ENCODE assay signal across 10 cellular contexts in genomic region chr6:116280960-116281316, GRCh38. TPM values are rescaled to one million over a fixed set of nuclear protein-coding genes. Genes with fewer than 3 reads are reported as not detected.
DNase-seq lines count a peak whose midpoint lies in the region; ATAC-seq and TF ChIP-seq lines count a peak whose summit lies in the region.
"Had no signal": no experiment of that assay in that cellular context is flagged by ENCODE, and none has a peak within 500 bp of the region (broad histone marks: within the 10 kb centered on the region; RNA-seq: fewer than 3 reads in every experiment).

No MANE protein-coding gene starts in this region.

- intact Hi-C loops in activated B cell treated with CpG ODN at 0.5 μM for 24 hours (cut with micrococcal nuclease) (loop anchor here (2.0 kb wide), 2 partner anchors 130 to 182 kb away; no protein-coding TSS in a partner anchor), right cardiac atrium (cut with DNase I) (loop anchor here in 3 of 4 donors (10.0 kb wide), 2 partner anchors 164 to 254 kb away; no protein-coding TSS in a partner anchor)

- H3K27ac Mint-ChIP-seq in activated B cell treated with CpG ODN at 0.5 μM for 24 hours: peak overlapping the region; percentile 100
- peak overlapping the region; percentile 99 for H3K27ac Mint-ChIP-seq in stimulated activated effector memory CD8-positive, alpha-beta T cell treated with anti-CD3 and anti-CD28 coated beads, Interleukin-12 subunit alpha, Interleukin-12 subunit beta, amount 100 ng/mL, for 72 hours

- CTCF ChIA-PET in SK-N-SH (lab: Yijun Ruan, JAX): interaction anchor here (0.7 to 4.9 kb wide), 7 partner anchors 8 to 280 kb away, joined by 3 to 59 read pairs (median 23); no protein-coding TSS in a partner anchor
- CTCF ChIA-PET in activated B cell treated with CpG ODN at 0.5 μM for 24 hours (lab: Charles Lee): interaction anchor here (1.0 to 1.7 kb wide), 3 partner anchors 12 to 282 kb away, joined by 4 to 12 read pairs (median 6); no protein-coding TSS in a partner anchor

- H3K27me3 ChIP-seq in SK-N-SH (ENCODE audit: insufficient read depth) (no peaks in the 10 kb centered on the region), right cardiac atrium (ENCODE audit: control insufficient read depth, insufficient read depth) (no peaks in the 10 kb centered on the region)

- ATAC-seq in SK-N-SH treated with all-trans-retinoic acid at 6 μM for 48 hours (no peak), activated B cell treated with CpG ODN at 0.5 μM for 24 hours (ENCODE audit: low read depth) (no peak), right cardiac atrium (no peak)
- ATAC-seq in stimulated activated effector memory CD8-positive, alpha-beta T cell treated with anti-CD3 and anti-CD28 coated beads, Interleukin-12 subunit alpha, Interleukin-12 subunit beta, amount 100 ng/mL, for 72 hours: no peak

- peak overlapping the region; percentile 73 for H2AFZ ChIP-seq in SK-N-SH (ENCODE audit: low read depth)

- H3K36me3 Mint-ChIP-seq in activated B cell treated with CpG ODN at 0.5 μM for 24 hours (ENCODE audit: low read depth): peaks cover 38% of the 10 kb centered on the region
- peaks cover 42% of the 10 kb centered on the region for H3K36me3 Mint-ChIP-seq in stimulated activated effector memory CD8-positive, alpha-beta T cell treated with anti-CD3 and anti-CD28 coated beads, Interleukin-12 subunit alpha, Interleukin-12 subunit beta, amount 100 ng/mL, for 72 hours

- no peaks in the 10 kb centered on the region for H3K27me3 Mint-ChIP-seq in activated B cell treated with CpG ODN at 0.5 μM for 24 hours

- WGBS in SK-N-SH (ENCODE audit: low lambda C conversion rate): 93% methylated on average over 5 of the region's 5 CpGs
- WGBS in right cardiac atrium: 76% methylated on average over 5 of the region's 5 CpGs

- no peaks in the 10 kb centered on the region for H3K9me2 ChIP-seq in SK-N-SH

- POLR2A ChIA-PET in SK-N-SH (lab: Yijun Ruan, JAX): interaction anchor here (1.2 kb wide), 1 partner anchor 27 kb away, joined by 3 read pairs; the partner anchor contains the start of gene TSPYL4
- POLR2A ChIA-PET in activated B cell treated with CpG ODN at 0.5 μM for 24 hours (lab: Charles Lee): interaction anchor here (1.0 to 3.0 kb wide), 4 partner anchors 13 to 289 kb away, joined by 4 to 50 read pairs (median 4); partner anchors contain the start of genes RWDD1 and TSPYL4

- peak overlapping the region; percentile 62 to 82; a peak in 3 of 4 replicates for H3K4me3 ChIP-seq in SK-N-SH (ENCODE audit: low read depth in 2 of 2, low read length in 1 of 2)
- peak overlapping the region; percentile 97 for H3K4me3 ChIP-seq in right cardiac atrium (ENCODE audit: low read length)

- H3K9me3 ChIP-seq in SK-N-SH: no peaks in the 10 kb centered on the region
- no peaks in the 10 kb centered on the region for H3K9me3 ChIP-seq in right cardiac atrium (ENCODE audit: control insufficient read depth, low read length)

- no peak for TF ChIP-seq RAD21 in SK-N-SH (IDR thresholded peaks at IDR 0.05; ENCODE audit: low read length)

- H3K36me3 ChIP-seq in SK-N-SH (replicated peaks in 1 of 2; ENCODE audit: control insufficient read depth in 1 of 2, insufficient read depth in 2 of 2, low read length in 1 of 2): peaks cover 8 to 13% of the 10 kb centered on the region in 2 experiments

- TF ChIP-seq EP300 in SK-N-SH (IDR thresholded peaks at IDR 0.05; ENCODE audit: borderline replicate concordance in 1 of 2, low read depth in 1 of 2, low read length in 1 of 2): no peak

- peaks cover 1 to 20% of the 10 kb centered on the region in 2 experiments; a peak in 2 of 4 replicates for H3K4me1 ChIP-seq in SK-N-SH (ENCODE audit: control insufficient read depth in 1 of 2, insufficient read depth in 2 of 2, low read depth in 1 of 2, low read length in 1 of 2)
- H3K4me1 ChIP-seq in right cardiac atrium (ENCODE audit: control insufficient read depth, insufficient read depth, low read length): no peaks in the 10 kb centered on the region

- H3K4me1 Mint-ChIP-seq in activated B cell treated with CpG ODN at 0.5 μM for 24 hours: peaks cover 59% of the 10 kb centered on the region
- peaks cover 38% of the 10 kb centered on the region for H3K4me1 Mint-ChIP-seq in stimulated activated effector memory CD8-positive, alpha-beta T cell treated with anti-CD3 and anti-CD28 coated beads, Interleukin-12 subunit alpha, Interleukin-12 subunit beta, amount 100 ng/mL, for 72 hours

- peaks cover 25% of the 10 kb centered on the region for H4K20me1 ChIP-seq in SK-N-SH (ENCODE audit: insufficient read depth)

- peak overlapping the region; percentile 94 to 98; a peak in 3 of 4 replicates for H3K27ac ChIP-seq in SK-N-SH (ENCODE audit: low read depth in 2 of 2, low read length in 1 of 2)
- H3K27ac ChIP-seq in right cardiac atrium (ENCODE audit: low read length): peak overlapping the region; percentile 13

- peaks cover 44% of the 10 kb centered on the region for H3K79me2 ChIP-seq in SK-N-SH (ENCODE audit: insufficient read depth)

- peak overlapping the region; percentile 95 for H3K4me3 Mint-ChIP-seq in activated B cell treated with CpG ODN at 0.5 μM for 24 hours
- H3K4me3 Mint-ChIP-seq in stimulated activated effector memory CD8-positive, alpha-beta T cell treated with anti-CD3 and anti-CD28 coated beads, Interleukin-12 subunit alpha, Interleukin-12 subunit beta, amount 100 ng/mL, for 72 hours: peak overlapping the region; percentile 94

- peak overlapping the region; percentile 89 for H3K4me2 ChIP-seq in SK-N-SH

- TF ChIP-seq CTCF in SK-N-SH (IDR thresholded peaks at IDR 0.05) (no peak), activated B cell treated with CpG ODN at 0.5 μM for 24 hours (IDR thresholded peaks at IDR 0.05) (no peak)

- H3K9ac ChIP-seq in SK-N-SH: peak overlapping the region; percentile 96; the same call in 1 of the 2 replicates

- H3K9me3 Mint-ChIP-seq in activated B cell treated with CpG ODN at 0.5 μM for 24 hours: no peaks in the 10 kb centered on the region
- H3K9me3 Mint-ChIP-seq in stimulated activated effector memory CD8-positive, alpha-beta T cell treated with anti-CD3 and anti-CD28 coated beads, Interleukin-12 subunit alpha, Interleukin-12 subunit beta, amount 100 ng/mL, for 72 hours: no peaks in the 10 kb centered on the region

- DNase-seq in SK-N-SH (no peak), activated B cell treated with CpG ODN at 0.5 μM for 24 hours (no peak), right cardiac atrium (no peak), NCI-H1694 (lab: John Stamatoyannopoulos, UW) (no peak), NCI-H524 treated with DMSO at 0.1 percent for 48 hours (lab: John Stamatoyannopoulos, UW) (no peak), GF-D8 (lab: John Stamatoyannopoulos, UW) (no peak)
- no peak for DNase-seq in stimulated activated effector memory CD8-positive, alpha-beta T cell treated with anti-CD3 and anti-CD28 coated beads, Interleukin-12 subunit alpha, Interleukin-12 subunit beta, amount 100 ng/mL, for 72 hours (ENCODE audit: low spot score in 2 of 2)
- DNase-seq: activated CD4-positive, alpha-beta T cell treated with anti-CD3 and anti-CD28 coated beads, Interleukin-2, amount 50 U/mL, for 1 hour; cortex of kidney had no signal

- H3F3A ChIP-seq in SK-N-SH (replicated peaks; ENCODE audit: insufficient read depth): peaks cover 8% of the 10 kb centered on the region

TF ChIP-seq in SK-N-SH, 30 proteins besides CTCF, POLR2A, EP300 and RAD21 (continues in another document):
- no peak for TF ChIP-seq MAX (IDR thresholded peaks at IDR 0.05; ENCODE audit: low read depth)
- TF ChIP-seq POLR2AphosphoS5 (IDR thresholded peaks at IDR 0.05; ENCODE audit: low read depth, low read length): no peak
- no peak for TF ChIP-seq CHD2 (IDR thresholded peaks at IDR 0.05; ENCODE audit: low read length, partially characterized antibody)
- no peak for TF ChIP-seq GABPA (IDR thresholded peaks at IDR 0.05; ENCODE audit: low read depth)
- TF ChIP-seq YY1 (IDR thresholded peaks at IDR 0.05; ENCODE audit: low read depth): no peak

TF ChIP-seq in SK-N-SH treated with all-trans-retinoic acid at 6 μM for 48 hours, 23 proteins besides CTCF, POLR2A, EP300 and RAD21 (continues in another document):
- TF ChIP-seq PATZ1 (CRISPR knock-in tag; IDR thresholded peaks at IDR 0.05; ENCODE audit: borderline replicate concordance) (no peak), CREB5 (CRISPR knock-in tag; IDR thresholded peaks at IDR 0.05; ENCODE audit: low read depth) (no peak), SNAI2 (CRISPR knock-in tag; IDR thresholded peaks at IDR 0.05) (no peak)

RNA-seq across cellular contexts. Expression of gene TSPYL1, which starts 1.2 kb away (rescaled TPM):
- polyA plus RNA-seq in SK-N-SH (2012; rRNA removed) (27.9 and 31.7 TPM in 2 replicates), right cardiac atrium (34.9 TPM)
- 26.8 and 27.8 TPM in 2 replicates for polyA plus RNA-seq in SK-N-SH (2012; cell fraction: cytosol; rRNA removed)
- 13.0 and 19.1 TPM in 2 replicates for polyA plus RNA-seq in SK-N-SH (2012; cell fraction: nucleus; rRNA removed)
- total RNA-seq in activated B cell treated with CpG ODN at 0.5 μM for 24 hours (67.4 and 68.4 TPM in 2 replicates), right cardiac atrium (10 to 100 TPM; 90.2 to 98.2 (median 96.3) TPM)

RNA-seq across cellular contexts. Expression of gene TSPYL4, which starts 27.1 kb away (rescaled TPM):
- 29.1 and 44.5 TPM in 2 replicates for polyA plus RNA-seq in SK-N-SH (2012; rRNA removed)
- 26.3 and 28.2 TPM in 2 replicates for polyA plus RNA-seq in SK-N-SH (2012; cell fraction: cytosol; rRNA removed)
- 83.0 and 97.0 TPM in 2 replicates for polyA plus RNA-seq in SK-N-SH (2012; cell fraction: nucleus; rRNA removed)
- total RNA-seq in activated B cell treated with CpG ODN at 0.5 μM for 24 hours: 16.0 and 16.7 TPM in 2 replicates
- total RNA-seq in right cardiac atrium: 10 to 100 TPM; 38.6 to 43.6 (median 41.9) TPM
- 21.4 TPM for polyA plus RNA-seq in right cardiac atrium
